Comparison of ENCODE assay signal across 1 cellular context in the genomic region with DNA sequence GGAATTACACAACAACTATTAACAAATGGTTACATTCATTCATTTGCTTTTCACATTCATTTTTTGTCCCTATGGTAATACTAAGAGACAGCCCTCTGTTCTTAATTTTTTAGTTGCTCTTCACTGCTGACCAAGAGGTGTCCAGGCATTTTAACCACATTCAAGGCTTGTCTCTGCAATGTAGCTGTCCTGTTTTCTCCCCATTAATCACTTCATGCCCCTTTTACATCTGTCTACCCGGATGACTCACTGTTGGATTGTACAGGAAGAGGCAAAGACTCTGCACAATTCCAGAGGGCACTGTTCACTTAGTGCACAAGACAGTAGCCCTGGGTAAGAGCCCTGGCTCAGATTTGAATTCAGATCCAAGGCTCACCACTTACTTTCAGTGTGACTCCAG.
TF ChIP-seq lines count a peak whose summit lies in the region.

No MANE protein-coding gene starts in this region.

TF ChIP-seq in SK-N-SH, 30 proteins besides CTCF, POLR2A, EP300 and RAD21 (continued from another document):
- TF ChIP-seq, protein P1, sequence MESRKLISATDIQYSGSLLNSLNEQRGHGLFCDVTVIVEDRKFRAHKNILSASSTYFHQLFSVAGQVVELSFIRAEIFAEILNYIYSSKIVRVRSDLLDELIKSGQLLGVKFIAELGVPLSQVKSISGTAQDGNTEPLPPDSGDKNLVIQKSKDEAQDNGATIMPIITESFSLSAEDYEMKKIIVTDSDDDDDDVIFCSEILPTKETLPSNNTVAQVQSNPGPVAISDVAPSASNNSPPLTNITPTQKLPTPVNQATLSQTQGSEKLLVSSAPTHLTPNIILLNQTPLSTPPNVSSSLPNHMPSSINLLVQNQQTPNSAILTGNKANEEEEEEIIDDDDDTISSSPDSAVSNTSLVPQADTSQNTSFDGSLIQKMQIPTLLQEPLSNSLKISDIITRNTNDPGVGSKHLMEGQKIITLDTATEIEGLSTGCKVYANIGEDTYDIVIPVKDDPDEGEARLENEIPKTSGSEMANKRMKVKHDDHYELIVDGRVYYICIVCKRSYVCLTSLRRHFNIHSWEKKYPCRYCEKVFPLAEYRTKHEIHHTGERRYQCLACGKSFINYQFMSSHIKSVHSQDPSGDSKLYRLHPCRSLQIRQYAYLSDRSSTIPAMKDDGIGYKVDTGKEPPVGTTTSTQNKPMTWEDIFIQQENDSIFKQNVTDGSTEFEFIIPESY (IDR thresholded peaks at IDR 0.05; ENCODE audit: borderline replicate concordance, low read depth), result peak; percentile 56; the same call in 1 of the 2 replicates
- TF ChIP-seq, protein P2, sequence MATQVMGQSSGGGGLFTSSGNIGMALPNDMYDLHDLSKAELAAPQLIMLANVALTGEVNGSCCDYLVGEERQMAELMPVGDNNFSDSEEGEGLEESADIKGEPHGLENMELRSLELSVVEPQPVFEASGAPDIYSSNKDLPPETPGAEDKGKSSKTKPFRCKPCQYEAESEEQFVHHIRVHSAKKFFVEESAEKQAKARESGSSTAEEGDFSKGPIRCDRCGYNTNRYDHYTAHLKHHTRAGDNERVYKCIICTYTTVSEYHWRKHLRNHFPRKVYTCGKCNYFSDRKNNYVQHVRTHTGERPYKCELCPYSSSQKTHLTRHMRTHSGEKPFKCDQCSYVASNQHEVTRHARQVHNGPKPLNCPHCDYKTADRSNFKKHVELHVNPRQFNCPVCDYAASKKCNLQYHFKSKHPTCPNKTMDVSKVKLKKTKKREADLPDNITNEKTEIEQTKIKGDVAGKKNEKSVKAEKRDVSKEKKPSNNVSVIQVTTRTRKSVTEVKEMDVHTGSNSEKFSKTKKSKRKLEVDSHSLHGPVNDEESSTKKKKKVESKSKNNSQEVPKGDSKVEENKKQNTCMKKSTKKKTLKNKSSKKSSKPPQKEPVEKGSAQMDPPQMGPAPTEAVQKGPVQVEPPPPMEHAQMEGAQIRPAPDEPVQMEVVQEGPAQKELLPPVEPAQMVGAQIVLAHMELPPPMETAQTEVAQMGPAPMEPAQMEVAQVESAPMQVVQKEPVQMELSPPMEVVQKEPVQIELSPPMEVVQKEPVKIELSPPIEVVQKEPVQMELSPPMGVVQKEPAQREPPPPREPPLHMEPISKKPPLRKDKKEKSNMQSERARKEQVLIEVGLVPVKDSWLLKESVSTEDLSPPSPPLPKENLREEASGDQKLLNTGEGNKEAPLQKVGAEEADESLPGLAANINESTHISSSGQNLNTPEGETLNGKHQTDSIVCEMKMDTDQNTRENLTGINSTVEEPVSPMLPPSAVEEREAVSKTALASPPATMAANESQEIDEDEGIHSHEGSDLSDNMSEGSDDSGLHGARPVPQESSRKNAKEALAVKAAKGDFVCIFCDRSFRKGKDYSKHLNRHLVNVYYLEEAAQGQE (IDR thresholded peaks at IDR 0.05; ENCODE audit: low read depth, low read length), result 0 out of 2 replicates have a peak, but pooled peaks have one; percentile 15
- TF ChIP-seq MXI1 (IDR thresholded peaks at IDR 0.05; ENCODE audit: low read depth, low read length), result no peak
- TF ChIP-seq, protein P3, sequence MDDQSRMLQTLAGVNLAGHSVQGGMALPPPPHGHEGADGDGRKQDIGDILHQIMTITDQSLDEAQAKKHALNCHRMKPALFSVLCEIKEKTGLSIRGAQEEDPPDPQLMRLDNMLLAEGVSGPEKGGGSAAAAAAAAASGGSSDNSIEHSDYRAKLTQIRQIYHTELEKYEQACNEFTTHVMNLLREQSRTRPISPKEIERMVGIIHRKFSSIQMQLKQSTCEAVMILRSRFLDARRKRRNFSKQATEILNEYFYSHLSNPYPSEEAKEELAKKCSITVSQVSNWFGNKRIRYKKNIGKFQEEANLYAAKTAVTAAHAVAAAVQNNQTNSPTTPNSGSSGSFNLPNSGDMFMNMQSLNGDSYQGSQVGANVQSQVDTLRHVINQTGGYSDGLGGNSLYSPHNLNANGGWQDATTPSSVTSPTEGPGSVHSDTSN (IDR thresholded peaks at IDR 0.05), result peak; percentile 97
- TF ChIP-seq, protein P4, sequence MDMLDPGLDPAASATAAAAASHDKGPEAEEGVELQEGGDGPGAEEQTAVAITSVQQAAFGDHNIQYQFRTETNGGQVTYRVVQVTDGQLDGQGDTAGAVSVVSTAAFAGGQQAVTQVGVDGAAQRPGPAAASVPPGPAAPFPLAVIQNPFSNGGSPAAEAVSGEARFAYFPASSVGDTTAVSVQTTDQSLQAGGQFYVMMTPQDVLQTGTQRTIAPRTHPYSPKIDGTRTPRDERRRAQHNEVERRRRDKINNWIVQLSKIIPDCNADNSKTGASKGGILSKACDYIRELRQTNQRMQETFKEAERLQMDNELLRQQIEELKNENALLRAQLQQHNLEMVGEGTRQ (IDR thresholded peaks at IDR 0.05; ENCODE audit: borderline replicate concordance, low read depth, low read length), result no peak
- TF ChIP-seq SIN3A (IDR thresholded peaks at IDR 0.05; ENCODE audit: borderline replicate concordance, low read depth, low read length), result 0 out of 2 replicates have a peak, but pooled peaks have one; percentile 54
- peak; percentile 68; the same call in 1 of the 2 replicates for TF ChIP-seq POLR2AphosphoS5 (IDR thresholded peaks at IDR 0.05; ENCODE audit: low read depth, low read length)
- TF ChIP-seq NFIC (IDR thresholded peaks at IDR 0.05; ENCODE audit: borderline replicate concordance), result peak; percentile 80
- TF ChIP-seq CHD2 (IDR thresholded peaks at IDR 0.05; ENCODE audit: low read length, partially characterized antibody), result no peak
